Comparison of ENCODE assay signal across 18 cellular contexts in genomic region chr3:32873491-32874130, GRCh38. TPM values are rescaled to one million over a fixed set of nuclear protein-coding genes. Genes with fewer than 3 reads are reported as not detected.
DNase-seq lines count a peak whose midpoint lies in the region; ATAC-seq and TF ChIP-seq lines count a peak whose summit lies in the region.
"Had no signal": no experiment of that assay in that cellular context is flagged by ENCODE, and none has a peak within 500 bp of the region (broad histone marks: within the 10 kb centered on the region; RNA-seq: fewer than 3 reads in every experiment).

No MANE protein-coding gene starts in this region.

- H3K4me3 ChIP-seq in Loucy (ENCODE audit: low read length, poor library complexity, severe bottlenecking) (no peak overlapping the region), PC-9 (no peak overlapping the region)
- H3K4me3 ChIP-seq: gastroesophageal sphincter, psoas muscle had no signal

- CTCF ChIA-PET in Calu3 (lab: Charles Lee) = interaction anchor here (0.5 kb wide), 1 partner anchor 1256 kb away, joined by 3 read pairs; no protein-coding TSS in a partner anchor
- CTCF ChIA-PET in PC-9 (lab: Charles Lee) = no interaction called here

- H3K4me3 Mint-ChIP-seq in Calu3 (ENCODE audit: low read depth, unreplicated experiment) (no peak overlapping the region), nephron (no peak overlapping the region)
- H3K4me3 Mint-ChIP-seq: IgD-negative memory B cell; stimulated activated memory B cell treated with anti-CD40 and anti-IgM and Interleukin-4, amounts not matched to agents 10 μg/mL and 1 μg/mL and 100 μg/mL, for 72 hours had no signal

- H3K4me2 ChIP-seq in Loucy (ENCODE audit: low read depth, low read length, poor library complexity, severe bottlenecking) (no peak overlapping the region), PC-9 (no peak overlapping the region)

- POLR2A ChIA-PET in PC-9 (lab: Charles Lee; ENCODE audit: unreplicated experiment) = no interaction called here

- no peak for TF ChIP-seq CTCF in Calu3 (IDR thresholded peaks at IDR 0.05; ENCODE audit: unreplicated experiment)
- peak; percentile 27; the same call in 1 of the 2 replicates for TF ChIP-seq CTCF in Loucy (conservative IDR thresholded peaks at IDR 0.05; ENCODE audit: low read length)
- no peak for TF ChIP-seq CTCF in nephron (IDR thresholded peaks at IDR 0.05; ENCODE audit: unreplicated experiment in 3 of 3)
- no peak for TF ChIP-seq CTCF in PC-9 (conservative IDR thresholded peaks at IDR 0.05)

- H3K36me3 ChIP-seq in Loucy (ENCODE audit: insufficient read depth, low read length) = peaks cover 41% of the 10 kb centered on the region; the same call in 1 of the 2 replicates
- no peaks in the 10 kb centered on the region for H3K36me3 ChIP-seq in PC-9 (ENCODE audit: low read depth)
- H3K36me3 ChIP-seq: BE2C, gastroesophageal sphincter had no signal

- intact Hi-C loops in Calu3 (cut with micrococcal nuclease; ENCODE audit: unreplicated experiment) = no loop called here
- intact Hi-C loops in PC-9 (cut with micrococcal nuclease; ENCODE audit: unreplicated experiment) = no loop called here

- H3K27ac ChIP-seq in PC-9 = no peak overlapping the region
- H3K27ac ChIP-seq: psoas muscle had no signal

- no peaks in the 10 kb centered on the region for H3K9me3 ChIP-seq in Loucy (ENCODE audit: insufficient read depth, low read depth, low read length)
- no peaks in the 10 kb centered on the region for H3K9me3 ChIP-seq in PC-9 (ENCODE audit: insufficient read depth, low read depth)
- H3K9me3 ChIP-seq: BE2C, gastroesophageal sphincter, psoas muscle had no signal

- no peak overlapping the region for H3K9ac ChIP-seq in Loucy (ENCODE audit: low read depth, low read length, poor library complexity, severe bottlenecking)

- H3K4me1 ChIP-seq in Loucy (ENCODE audit: insufficient read depth, low read length, poor library complexity, severe bottlenecking) (peaks cover 36% of the 10 kb centered on the region), PC-9 (replicated peaks; ENCODE audit: insufficient read depth) (no peaks in the 10 kb centered on the region)
- H3K4me1 ChIP-seq: BE2C had no signal

- H3K9me2 ChIP-seq in Loucy (replicated peaks; ENCODE audit: low read depth, low read length) (no peaks in the 10 kb centered on the region), PC-9 (ENCODE audit: insufficient read depth) (no peaks in the 10 kb centered on the region)

- ATAC-seq in HG03565 (IDR thresholded peaks at IDR 0.05; ENCODE audit: unreplicated experiment) (no peak), HG03378 (IDR thresholded peaks at IDR 0.05; ENCODE audit: unreplicated experiment) (no peak)
- ATAC-seq: stimulated activated memory B cell treated with anti-CD40 and anti-IgM and Interleukin-4, amounts not matched to agents 10 μg/mL and 1 μg/mL and 100 μg/mL, for 72 hours had no signal

- H3K4me1 Mint-ChIP-seq in Calu3 (ENCODE audit: low read depth, unreplicated experiment) (no peaks in the 10 kb centered on the region), nephron (peaks cover 52% of the 10 kb centered on the region)
- H3K4me1 Mint-ChIP-seq: IgD-negative memory B cell; stimulated activated memory B cell treated with anti-CD40 and anti-IgM and Interleukin-4, amounts not matched to agents 10 μg/mL and 1 μg/mL and 100 μg/mL, for 72 hours had no signal

- no peaks in the 10 kb centered on the region for H3K27me3 ChIP-seq in Loucy (ENCODE audit: insufficient read depth, low read length, poor library complexity, severe bottlenecking)
- H3K27me3 ChIP-seq in PC-9 (ENCODE audit: insufficient read depth, low read depth) = no peaks in the 10 kb centered on the region
- H3K27me3 ChIP-seq: BE2C, gastroesophageal sphincter had no signal

- no peak overlapping the region for H2AFZ ChIP-seq in Loucy (ENCODE audit: low read length)
- H2AFZ ChIP-seq in PC-9 = no peak overlapping the region

- H4K20me1 ChIP-seq in Loucy (ENCODE audit: insufficient read depth, low read length, poor library complexity, severe bottlenecking) (peaks cover 9% of the 10 kb centered on the region), PC-9 (ENCODE audit: insufficient read depth) (no peaks in the 10 kb centered on the region)

- H3K27me3 Mint-ChIP-seq in Calu3 (ENCODE audit: unreplicated experiment) = peaks cover 36% of the 10 kb centered on the region
- H3K27me3 Mint-ChIP-seq in nephron (ENCODE audit: low read depth) = peaks cover 38% of the 10 kb centered on the region

- BruUV-seq in Calu3 (replicated peaks; lab: Mats Ljungman, UMichigan) (no TSS peak), PC-9 (replicated peaks; lab: Mats Ljungman, UMichigan) (no TSS peak)

- peak; percentile 3 for DNase-seq in Calu3
- peak; percentile 71 for DNase-seq in SIG-M5 treated with dmso at 0.1 percent for 504 hours (lab: John Stamatoyannopoulos, UW; ENCODE audit: unreplicated experiment)
- DNase-seq in NCI-H2171 (lab: John Stamatoyannopoulos, UW) = no peak
- DNase-seq in PC-9 = no peak
- DNase-seq: BE2C; effector CD8-positive, alpha-beta T cell; kidney; NCI-H1930; stimulated activated CD4-positive, alpha-beta T cell treated with anti-CD3 and anti-CD28 coated beads, Interleukin-4, amount 100 ng/mL, for 1 hour had no signal

- H3K79me2 ChIP-seq in Loucy (ENCODE audit: insufficient read depth, low read length) (peaks cover 56% of the 10 kb centered on the region), PC-9 (ENCODE audit: low read depth) (no peaks in the 10 kb centered on the region)

- H3F3A ChIP-seq in Loucy (ENCODE audit: low read depth) (no peaks in the 10 kb centered on the region), PC-9 (ENCODE audit: insufficient read depth, low read depth) (no peaks in the 10 kb centered on the region)

- H3K9me3 Mint-ChIP-seq in Calu3 (ENCODE audit: low read depth, unreplicated experiment) (no peaks in the 10 kb centered on the region), nephron (no peaks in the 10 kb centered on the region)
- H3K9me3 Mint-ChIP-seq: stimulated activated memory B cell treated with anti-CD40 and anti-IgM and Interleukin-4, amounts not matched to agents 10 μg/mL and 1 μg/mL and 100 μg/mL, for 72 hours had no signal

- H3K27ac Mint-ChIP-seq in Calu3 (ENCODE audit: unreplicated experiment) = no peak overlapping the region
- peak overlapping the region; percentile 27 to 89 (median 75) for H3K27ac Mint-ChIP-seq in nephron
- H3K27ac Mint-ChIP-seq: IgD-negative memory B cell; stimulated activated memory B cell treated with anti-CD40 and anti-IgM and Interleukin-4, amounts not matched to agents 10 μg/mL and 1 μg/mL and 100 μg/mL, for 72 hours had no signal

- H3K36me3 Mint-ChIP-seq in Calu3 (ENCODE audit: insufficient read depth, unreplicated experiment) (no peaks in the 10 kb centered on the region), nephron (ENCODE audit: low read depth) (peaks cover 20% of the 10 kb centered on the region)
- H3K36me3 Mint-ChIP-seq: IgD-negative memory B cell; stimulated activated memory B cell treated with anti-CD40 and anti-IgM and Interleukin-4, amounts not matched to agents 10 μg/mL and 1 μg/mL and 100 μg/mL, for 72 hours had no signal

RNA-seq across cellular contexts. Expression of gene TRIM71, which starts 55.8 kb away (rescaled TPM):
- not detected in 2 replicates for total RNA-seq in Calu3 (2022)
- total RNA-seq in PC-9 (2021) = not detected in 2 replicates
- total RNA-seq: gastroesophageal sphincter; psoas muscle; T-helper 2 cell treated with Interferon-gamma antibody and Interleukin-4, amounts not matched to agents 100 ng/mL and 5 ng/mL, for 36 hours had no signal

Comparison
In these comparisons a context has a peak if more than half of its experiments do, and no peak if none do; other contexts are left out.
1. DNase-seq: peak in Calu3 (single experiment) and SIG-M5 treated with dmso at 0.1 percent for 504 hours (single experiment); none in NCI-H2171 (single experiment) and PC-9 (0 of 2).